15 cellular contexts compared by ENCODE assay signal in the genomic region with DNA sequence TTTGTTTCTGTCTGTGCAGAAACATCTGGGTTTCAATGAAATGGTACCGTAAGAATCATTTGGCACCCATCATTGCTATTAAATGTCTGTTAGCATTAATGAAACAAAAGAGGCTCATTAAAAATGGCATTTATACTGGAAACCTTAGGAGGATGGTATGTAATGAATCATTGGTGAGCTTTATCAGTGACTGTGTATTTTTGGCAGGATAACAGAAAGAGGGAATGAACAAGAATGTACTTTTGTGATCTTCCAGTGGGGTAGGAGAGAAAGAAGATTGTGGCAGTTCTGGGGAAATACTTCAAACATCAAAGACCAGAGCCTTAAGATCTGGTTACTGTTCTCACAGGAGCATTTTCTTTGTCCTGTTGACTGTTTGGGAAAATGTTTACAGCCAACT. TPM values are rescaled to one million over a fixed set of nuclear protein-coding genes. Genes with fewer than 3 reads are reported as not detected.
DNase-seq lines count a peak whose midpoint lies in the region; ATAC-seq and TF ChIP-seq lines count a peak whose summit lies in the region.
"Had no signal": no experiment of that assay in that cellular context is flagged by ENCODE, and none has a peak within 500 bp of the region (broad histone marks: within the 10 kb centered on the region; RNA-seq: fewer than 3 reads in every experiment).

No MANE protein-coding gene starts in this region.

- no peaks in the 10 kb centered on the region for H3K27me3 Mint-ChIP-seq in neural crest cell (ENCODE audit: low read depth)
- peaks cover 37% of the 10 kb centered on the region for H3K27me3 Mint-ChIP-seq in activated CD4-positive, alpha-beta T cell treated with anti-CD3 and anti-CD28 coated beads, Interleukin-2, amount 10 ng/mL, durations not matched to agents 24 days and 14 days

- H3K27ac ChIP-seq in epithelial cell of prostate: peak overlapping the region; percentile 19
- H3K27ac ChIP-seq in caudate nucleus (ENCODE audit: low read depth, low read length): no peak overlapping the region
- H3K27ac ChIP-seq: right atrium auricular region, stomach had no signal

- intact Hi-C loops in activated CD4-positive, alpha-beta T cell treated with anti-CD3 and anti-CD28 coated beads, Interleukin-2, amount 10 ng/mL, durations not matched to agents 24 days and 14 days (cut with micrococcal nuclease): no loop called here

- H3K9me3 Mint-ChIP-seq in neural crest cell: peaks cover 13% of the 10 kb centered on the region
- H3K9me3 Mint-ChIP-seq in activated CD4-positive, alpha-beta T cell treated with anti-CD3 and anti-CD28 coated beads, Interleukin-2, amount 10 ng/mL, durations not matched to agents 24 days and 14 days: peaks cover 6% of the 10 kb centered on the region

- H3K36me3 Mint-ChIP-seq in neural crest cell (ENCODE audit: low read depth): peaks cover 27% of the 10 kb centered on the region
- no peaks in the 10 kb centered on the region for H3K36me3 Mint-ChIP-seq in activated CD4-positive, alpha-beta T cell treated with anti-CD3 and anti-CD28 coated beads, Interleukin-2, amount 10 ng/mL, durations not matched to agents 24 days and 14 days (ENCODE audit: low read depth)
- H3K36me3 Mint-ChIP-seq: CD4-positive, CD25-positive, alpha-beta regulatory T cell had no signal

- no peak for ATAC-seq in activated CD4-positive, CD25-positive, alpha-beta regulatory T cell treated with anti-CD3 and anti-CD28 coated beads, Interleukin-2, amount 50 U/mL, for 24 hours

- peaks cover 26% of the 10 kb centered on the region for H3K4me1 Mint-ChIP-seq in neural crest cell
- peaks cover 7% of the 10 kb centered on the region for H3K4me1 Mint-ChIP-seq in activated CD4-positive, alpha-beta T cell treated with anti-CD3 and anti-CD28 coated beads, Interleukin-2, amount 10 ng/mL, durations not matched to agents 24 days and 14 days

- TF ChIP-seq CTCF in neural crest cell (conservative IDR thresholded peaks at IDR 0.05): no peak

- DNase-seq in Daoy (ENCODE audit: low read depth): peak; percentile 74
- peak; percentile 91 for DNase-seq in RPMI7951 (ENCODE audit: low read depth)
- no peak for DNase-seq in epithelial cell of prostate (ENCODE audit: low read depth, low spot score)
- DNase-seq in neural crest cell (ENCODE audit: low read depth, low spot score): no peak
- no peak for DNase-seq in activated CD4-positive, alpha-beta T cell treated with anti-CD3 and anti-CD28 coated beads, Interleukin-2, amount 10 ng/mL, durations not matched to agents 24 days and 14 days
- no peak for DNase-seq in D341Med (ENCODE audit: low spot score)
- no peak for DNase-seq in caudate nucleus (lab: John Stamatoyannopoulos, UW)
- DNase-seq: CD4-positive, CD25-positive, alpha-beta regulatory T cell; central memory CD4-positive, alpha-beta T cell; islet precursor cell; MG63; NCI-H2171 treated with DMSO at 0.1 percent for 48 hours; stomach had no signal

- peak overlapping the region; percentile 24 for H3K27ac Mint-ChIP-seq in neural crest cell (ENCODE audit: unreplicated experiment)
- no peak overlapping the region for H3K27ac Mint-ChIP-seq in activated CD4-positive, alpha-beta T cell treated with anti-CD3 and anti-CD28 coated beads, Interleukin-2, amount 10 ng/mL, durations not matched to agents 24 days and 14 days

- no peak overlapping the region for H3K4me3 Mint-ChIP-seq in neural crest cell
- H3K4me3 Mint-ChIP-seq in activated CD4-positive, alpha-beta T cell treated with anti-CD3 and anti-CD28 coated beads, Interleukin-2, amount 10 ng/mL, durations not matched to agents 24 days and 14 days: no peak overlapping the region
- H3K4me3 Mint-ChIP-seq: CD4-positive, CD25-positive, alpha-beta regulatory T cell had no signal

RNA-seq across cellular contexts. Expression of a gene that starts 4.7 kb away (rescaled TPM):
- 298 and 307 TPM in 2 replicates for total RNA-seq in Daoy (2014; rRNA removed; shearing (Covaris generic))
- total RNA-seq in RPMI7951 (2014; rRNA removed; shearing (Covaris generic)): 245 and 306 TPM in 2 replicates
- total RNA-seq in neural crest cell: 89.1 and 91.9 TPM in 2 replicates
- 2.7 and 3.8 TPM in 2 replicates for total RNA-seq in activated CD4-positive, alpha-beta T cell treated with anti-CD3 and anti-CD28 coated beads, Interleukin-2, amount 10 ng/mL, durations not matched to agents 24 days and 14 days

Comparison
In these comparisons a context has a peak if more than half of its experiments do, and no peak if none do; other contexts are left out.
1. DNase-seq: peak in Daoy (single experiment) and RPMI7951 (single experiment); none in epithelial cell of prostate (single experiment), neural crest cell (single experiment), activated CD4-positive, alpha-beta T cell treated with anti-CD3 and anti-CD28 coated beads, Interleukin-2, amount 10 ng/mL, durations not matched to agents 24 days and 14 days (single experiment), D341Med (single experiment) and caudate nucleus (0 of 61).
2. RNA of a gene that starts 4.7 kb away (total RNA-seq): 245 to 306 TPM in RPMI7951, 298 to 307 TPM in Daoy and 89.1 to 91.9 TPM in neural crest cell; 2.7 to 3.8 TPM in activated CD4-positive, alpha-beta T cell treated with anti-CD3 and anti-CD28 coated beads, Interleukin-2, amount 10 ng/mL, durations not matched to agents 24 days and 14 days; every median in the first group is over 10 times any median in the second.